Comparison of ENCODE assay signal across 31 cellular contexts in the genomic region with DNA sequence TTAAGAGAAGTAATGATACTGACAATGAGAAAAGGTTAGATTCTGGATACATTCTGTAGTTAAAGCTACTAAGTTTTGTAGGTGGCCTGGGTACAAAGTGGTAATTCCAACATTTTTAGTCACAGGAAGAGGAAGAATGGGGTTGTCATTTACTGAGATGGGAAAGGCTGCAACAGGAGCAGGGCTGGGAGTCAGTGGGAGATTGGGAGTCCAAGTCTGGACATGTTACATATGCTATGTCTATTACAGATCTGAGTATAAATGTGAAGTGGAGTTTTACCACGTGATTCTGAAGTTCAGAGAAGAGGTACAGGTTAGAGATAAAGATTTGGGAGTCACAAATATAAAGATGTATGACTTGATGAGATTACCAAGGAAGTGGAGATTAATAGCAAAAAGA.
DNase-seq lines count a peak whose midpoint lies in the region; ATAC-seq, FAIRE-seq and TF ChIP-seq lines count a peak whose summit lies in the region.
"Had no signal": no experiment of that assay in that cellular context is flagged by ENCODE, and none has a peak within 500 bp of the region (broad histone marks: within the 10 kb centered on the region; RNA-seq: fewer than 3 reads in every experiment).

No MANE protein-coding gene starts in this region.

- peak overlapping the region; percentile 48 for H2AFZ ChIP-seq in keratinocyte (ENCODE audit: control insufficient read depth, low read length)
- H2AFZ ChIP-seq: GM23338, hepatocyte had no signal

- H3K9me3 Mint-ChIP-seq in MCF 10A (ENCODE audit: unreplicated experiment) (no peaks in the 10 kb centered on the region), type B pancreatic cell (no peaks in the 10 kb centered on the region)
- H3K9me3 Mint-ChIP-seq in central memory CD8-positive, alpha-beta T cell: no peaks in the 10 kb centered on the region
- H3K9me3 Mint-ChIP-seq: brain; CD4-positive, alpha-beta T cell; GM23338; IgD-negative memory B cell; naive B cell had no signal

- no peaks in the 10 kb centered on the region for H3K36me3 ChIP-seq in breast epithelium
- H3K36me3 ChIP-seq in keratinocyte (ENCODE audit: control insufficient read depth in 2 of 2, extremely low read depth in 1 of 2, insufficient read depth in 2 of 2, low read length in 2 of 2): peaks cover 0 to 2% of the 10 kb centered on the region in 2 experiments
- H3K36me3 ChIP-seq: pancreas, SJCRH30, transverse colon had no signal

- no peak for TF ChIP-seq POLR2A in breast epithelium (IDR thresholded peaks at IDR 0.05)

- DNase-seq in MCF 10A (ENCODE audit: unreplicated experiment) (peak; percentile 14), breast epithelium (ENCODE audit: low spot score in 2 of 2) (no peak), keratinocyte (ENCODE audit: low read depth, low spot score) (peak; percentile 2), type B pancreatic cell (ENCODE audit: extremely low spot score, unreplicated experiment) (no peak), GM13977 (ENCODE audit: low spot score) (no peak)
- no peak for DNase-seq in central memory CD8-positive, alpha-beta T cell (ENCODE audit: low spot score in 2 of 2)
- DNase-seq in activated T-cell treated with anti-CD3 and anti-CD28 coated beads, Interleukin-2, amount 50 U/mL, for 1 hour: no peak
- DNase-seq: activated CD4-positive, CD25-positive, alpha-beta regulatory T cell treated with anti-CD3 and anti-CD28 coated beads, Interleukin-2, amount 50 U/mL, for 72 hours; activated CD8-positive, alpha-beta T cell treated with anti-CD3 and anti-CD28 coated beads, Interleukin-2, amount 10 ng/mL, durations not matched to agents 7 days and 5 days; activated gamma-delta T cell; activated naive CD8-positive, alpha-beta T cell treated with anti-CD3 and anti-CD28 coated beads, Interleukin-2, amount 50 U/mL, for 24 hours; CD4-positive, alpha-beta T cell; DMS 273 treated with DMSO at 0.1 percent for 48 hours; effector CD8-positive, alpha-beta T cell; naive B cell; NCI-H1092 treated with DMSO at 0.1 percent for 48 hours; NCI-H2081; NCI-H748 treated with DMSO at 0.1 percent for 48 hours; pancreas; right cardiac atrium; SJCRH30; stimulated activated CD4-positive, alpha-beta T cell treated with anti-CD3 and anti-CD28 coated beads, Interleukin-2, amount 100 ng/mL, for 24 hours; transverse colon had no signal

- no peaks in the 10 kb centered on the region for H3K27me3 ChIP-seq in breast epithelium
- no peaks in the 10 kb centered on the region for H3K27me3 ChIP-seq in keratinocyte (ENCODE audit: control insufficient read depth, extremely low read depth, insufficient read depth, low read length)
- H3K27me3 ChIP-seq: hepatocyte, pancreas, transverse colon had no signal

- H3K27ac Mint-ChIP-seq in MCF 10A (ENCODE audit: low read depth, unreplicated experiment): peak overlapping the region; percentile 53
- H3K27ac Mint-ChIP-seq in central memory CD8-positive, alpha-beta T cell (ENCODE audit: low read depth): peak overlapping the region; percentile 11
- peak overlapping the region; percentile 5 for H3K27ac Mint-ChIP-seq in type B pancreatic cell
- H3K27ac Mint-ChIP-seq: activated CD8-positive, alpha-beta T cell treated with anti-CD3 and anti-CD28 coated beads, Interleukin-2, amount 10 ng/mL, durations not matched to agents 7 days and 5 days; activated naive CD8-positive, alpha-beta T cell treated with anti-CD3 and anti-CD28 coated beads, Interleukin-2, amount 50 U/mL, for 24 hours; brain; CD4-positive, alpha-beta T cell; GM23338 had no signal

- H3K4me1 ChIP-seq in breast epithelium (no peaks in the 10 kb centered on the region), keratinocyte (ENCODE audit: control insufficient read depth, extremely low read depth, insufficient read depth, low read length) (peaks cover 22% of the 10 kb centered on the region)
- H3K4me1 ChIP-seq: pancreas, SJCRH30, transverse colon had no signal

- H3K9ac ChIP-seq in keratinocyte (ENCODE audit: control insufficient read depth, extremely low read depth, insufficient read depth, low read length): no peak overlapping the region

- H3K27me3 Mint-ChIP-seq in MCF 10A (ENCODE audit: insufficient read depth, unreplicated experiment) (no peaks in the 10 kb centered on the region), type B pancreatic cell (no peaks in the 10 kb centered on the region)
- H3K27me3 Mint-ChIP-seq in central memory CD8-positive, alpha-beta T cell: peaks cover 18% of the 10 kb centered on the region
- H3K27me3 Mint-ChIP-seq: brain, IgD-negative memory B cell, naive B cell had no signal

- POLR2A ChIA-PET in MCF 10A (lab: Yijun Ruan, JAX): no interaction called here

- no TSS peak for BruUV-seq in MCF 10A (replicated peaks; lab: Mats Ljungman, UMichigan)

- H3K9me1 ChIP-seq in keratinocyte (ENCODE audit: control insufficient read depth, extremely low read depth, insufficient read depth, low read length): no peaks in the 10 kb centered on the region

- no peak overlapping the region for H3K27ac ChIP-seq in breast epithelium
- peak overlapping the region; percentile 24 for H3K27ac ChIP-seq in keratinocyte (ENCODE audit: control insufficient read depth, insufficient read depth, low read length)
- H3K27ac ChIP-seq: hepatocyte, pancreas, SJCRH30, transverse colon had no signal

- H3K9me3 ChIP-seq in breast epithelium (no peaks in the 10 kb centered on the region), keratinocyte (ENCODE audit: control insufficient read depth, low read depth, low read length) (no peaks in the 10 kb centered on the region)
- H3K9me3 ChIP-seq: pancreas, SJCRH30, transverse colon had no signal

- CTCF ChIA-PET in MCF 10A (lab: Yijun Ruan, JAX): interaction anchor here (0.7 to 1.6 kb wide), 4 partner anchors 14 to 202 kb away, joined by 3 to 6 read pairs (median 4); no protein-coding TSS in a partner anchor

- peak; percentile 85 for FAIRE-seq in keratinocyte (lab: Jason Lieb, UNC)
- FAIRE-seq: colon, frontal cortex, pancreas, RCC 7860 had no signal

- H3K36me3 Mint-ChIP-seq in MCF 10A (ENCODE audit: insufficient read depth, unreplicated experiment): no peaks in the 10 kb centered on the region
- no peaks in the 10 kb centered on the region for H3K36me3 Mint-ChIP-seq in central memory CD8-positive, alpha-beta T cell (ENCODE audit: insufficient read depth)
- no peaks in the 10 kb centered on the region for H3K36me3 Mint-ChIP-seq in type B pancreatic cell
- H3K36me3 Mint-ChIP-seq: brain, IgD-negative memory B cell, naive B cell had no signal

- TF ChIP-seq CTCF in MCF 10A (IDR thresholded peaks at IDR 0.05; ENCODE audit: unreplicated experiment) (no peak), breast epithelium (IDR thresholded peaks at IDR 0.05) (no peak), keratinocyte (optimal IDR thresholded peaks at IDR 0.05 in 1 of 3, IDR thresholded peaks at IDR 0.05 in 1 of 3, conservative IDR thresholded peaks at IDR 0.05 in 1 of 3; ENCODE audit: extremely low read depth in 1 of 3, insufficient read depth in 2 of 3, low read length in 3 of 3) (no peak), type B pancreatic cell (conservative IDR thresholded peaks at IDR 0.05) (no peak), GM13977 (IDR thresholded peaks at IDR 0.05; ENCODE audit: extremely low read depth, insufficient read depth, missing control alignments) (no peak)

- no peaks in the 10 kb centered on the region for H3K79me2 ChIP-seq in keratinocyte (ENCODE audit: control insufficient read depth, insufficient read depth, low read length)
- H3K79me2 ChIP-seq: hepatocyte had no signal

- in situ Hi-C loops in GM13977 (cut with MboI; ENCODE audit: low pct_unique_long_range_greater_than_20kb, low sequenced_read_pairs, unreplicated experiment): no loop called here

- H3K4me3 ChIP-seq in breast epithelium (no peak overlapping the region), keratinocyte (ENCODE audit: control insufficient read depth in 2 of 3, extremely low read depth in 1 of 3, insufficient read depth in 2 of 3, low read depth in 1 of 3, low read length in 3 of 3) (peak overlapping the region in 2 of 3 experiments; percentile 19 to 21)
- H3K4me3 ChIP-seq: GM23338, hepatocyte, pancreas, SJCRH30, transverse colon had no signal

- intact Hi-C loops in MCF 10A (cut with micrococcal nuclease): no loop called here
- intact Hi-C loops in breast epithelium (cut with DNase I; ENCODE audit: low total_unique reads): no loop called here

- H3K4me1 Mint-ChIP-seq in MCF 10A (ENCODE audit: insufficient read depth, unreplicated experiment) (peaks cover 13% of the 10 kb centered on the region), type B pancreatic cell (ENCODE audit: unreplicated experiment) (no peaks in the 10 kb centered on the region)
- H3K4me1 Mint-ChIP-seq in central memory CD8-positive, alpha-beta T cell: no peaks in the 10 kb centered on the region
- H3K4me1 Mint-ChIP-seq: brain, GM23338, naive B cell had no signal

- H3K4me3 Mint-ChIP-seq in MCF 10A (ENCODE audit: unreplicated experiment): no peak overlapping the region
- H3K4me3 Mint-ChIP-seq in central memory CD8-positive, alpha-beta T cell: no peak overlapping the region
- H3K4me3 Mint-ChIP-seq in type B pancreatic cell: no peak overlapping the region
- H3K4me3 Mint-ChIP-seq: activated CD8-positive, alpha-beta T cell treated with anti-CD3 and anti-CD28 coated beads, Interleukin-2, amount 10 ng/mL, durations not matched to agents 7 days and 5 days; activated naive CD8-positive, alpha-beta T cell treated with anti-CD3 and anti-CD28 coated beads, Interleukin-2, amount 50 U/mL, for 24 hours; brain; CD4-positive, alpha-beta T cell; GM23338; IgD-negative memory B cell; naive B cell had no signal

- no peaks in the 10 kb centered on the region for H4K20me1 ChIP-seq in keratinocyte (ENCODE audit: control insufficient read depth, extremely low read depth, insufficient read depth, low read length)

- no peak for ATAC-seq in central memory CD8-positive, alpha-beta T cell (replicated peaks; ENCODE audit: extremely low read depth, poor library complexity, severe bottlenecking)
- ATAC-seq in HG02678 (IDR thresholded peaks at IDR 0.05; ENCODE audit: unreplicated experiment): no peak
- ATAC-seq: activated CD8-positive, alpha-beta T cell treated with anti-CD3 and anti-CD28 coated beads, Interleukin-2, amount 10 ng/mL, durations not matched to agents 7 days and 5 days; activated naive CD8-positive, alpha-beta T cell treated with anti-CD3 and anti-CD28 coated beads, Interleukin-2, amount 50 U/mL, for 24 hours; GM23338; pancreas; right cardiac atrium had no signal

- peak overlapping the region; percentile 58 for H3K4me2 ChIP-seq in keratinocyte (ENCODE audit: control insufficient read depth, extremely low read depth, insufficient read depth, low read depth, low read length)
- H3K4me2 ChIP-seq: GM23338, hepatocyte had no signal

- dilution Hi-C loops in keratinocyte (cut with MboI; ENCODE audit: extremely low pct_ligation_motif_present, low sequenced_read_pairs): no loop called here

Comparison
In these comparisons a context has a peak if more than half of its experiments do, and no peak if none do; other contexts are left out.
1. DNase-seq: peak in MCF 10A (single experiment) and keratinocyte (single experiment); none in breast epithelium (0 of 2), central memory CD8-positive, alpha-beta T cell (0 of 2), type B pancreatic cell (single experiment), activated T-cell treated with anti-CD3 and anti-CD28 coated beads, Interleukin-2, amount 50 U/mL, for 1 hour (single experiment) and GM13977 (single experiment).
2. H3K4me3 ChIP-seq: peak in keratinocyte (2 of 3); none in breast epithelium (0 of 3).
3. Peak in every context shown above with its lines, with median percentiles within 50 percentile points of each other: H3K27ac Mint-ChIP-seq.